26 cellular contexts compared by ENCODE assay signal in genomic region chr1:199040076-199040475, GRCh38.
A peak's percentile ranks its signal among the peaks of the same experiment; 100 is the strongest.
DNase-seq lines count a peak whose midpoint lies in the region; ATAC-seq lines count a peak whose summit lies in the region.
"Had no signal": no experiment of that assay in that cellular context is flagged by ENCODE, and none has a peak within 500 bp of the region (broad histone marks: within the 10 kb centered on the region; RNA-seq: fewer than 3 reads in every experiment).

No MANE protein-coding gene starts in this region.

- H3K27ac Mint-ChIP-seq in T-helper 2 cell treated with Interferon-gamma antibody and Interleukin-4, amounts not matched to agents 5 μg/mL and 100 μg/mL, for 36 hours = peak overlapping the region; percentile 86
- H3K27ac Mint-ChIP-seq: activated naive CD4-positive, alpha-beta T cell treated with anti-CD3 and anti-CD28 coated beads, Interleukin-2, amount 50 U/mL, for 24 hours; dendritic cell treated with granulocyte-macrophage colony-stimulating factor and Interleukin-4, amounts not matched to agents 40 ng/mL and 50 ng/mL, for 4 days; nephron had no signal

- H3K36me3 ChIP-seq in BLaER1 treated with 17β-estradiol and CSF1 and Interleukin-3, amounts not matched to agents 10 nM and 100 nM = peaks cover 0 to 16% (median 0%) of the 10 kb centered on the region in 11 experiments; a peak in 2 of 22 replicates
- H3K36me3 ChIP-seq in KOPT-K1 (ENCODE audit: insufficient read depth, low read length) = peaks cover 14% of the 10 kb centered on the region; the same call in 1 of the 2 replicates
- H3K36me3 ChIP-seq: ascending aorta, ovary had no signal

- peak; percentile 16 for DNase-seq in NOMO-1 treated with DMSO at 0.1 percent for 48 hours (lab: John Stamatoyannopoulos, UW; ENCODE audit: unreplicated experiment)
- DNase-seq in NOMO-1 treated with dmso at 0.1 percent for 144 hours (lab: John Stamatoyannopoulos, UW; ENCODE audit: unreplicated experiment) = no peak
- DNase-seq in T-helper 2 cell treated with Interferon-gamma antibody and Interleukin-4, amounts not matched to agents 5 μg/mL and 100 μg/mL, for 36 hours (ENCODE audit: low spot score) = no peak
- no peak for DNase-seq in HT-29 (ENCODE audit: low spot score)
- no peak for DNase-seq in HUDEP-2 (lab: John Stamatoyannopoulos, UW; ENCODE audit: unreplicated experiment in 76 of 76)
- DNase-seq: 8988T; activated CD4-positive, alpha-beta T cell treated with anti-CD3 and anti-CD28 coated beads, Interleukin-2, amount 50 U/mL, for 48 hours; activated T-cell treated with anti-CD3 and anti-CD28 coated beads, Interleukin-2, amount 50 U/mL, for 4 hours; Caco-2; DMS79; midbrain; NCI-H2171; NCI-H524; ovary; retina; SK-N-SH; small intestine; stimulated activated CD4-positive, alpha-beta T cell treated with anti-CD3 and anti-CD28 coated beads, Interleukin-1b, Interleukin-23, amount 100 ng/mL, for 48 hours had no signal

- H3K9ac ChIP-seq in BLaER1 treated with 17β-estradiol and CSF1 and Interleukin-3, amounts not matched to agents 10 nM and 100 nM = peak overlapping the region in 4 of 11 experiments; percentile 25 to 45 (median 30); a peak in 4 of 22 replicates
- H3K9ac ChIP-seq: SK-N-SH had no signal

- peaks cover 19 to 57% (median 40%) of the 10 kb centered on the region in 11 experiments; a peak in 21 of 22 replicates for H3K9me3 ChIP-seq in BLaER1 treated with 17β-estradiol and CSF1 and Interleukin-3, amounts not matched to agents 10 nM and 100 nM (replicated peaks in 1 of 11)
- no peaks in the 10 kb centered on the region for H3K9me3 ChIP-seq in KOPT-K1 (ENCODE audit: insufficient read depth, low read length, poor library complexity, severe bottlenecking)
- H3K9me3 ChIP-seq: ascending aorta, Caco-2, ovary, SK-N-SH had no signal

- no peaks in the 10 kb centered on the region for H4K20me1 ChIP-seq in BLaER1 treated with 17β-estradiol and CSF1 and Interleukin-3, amounts not matched to agents 10 nM and 100 nM

- H3K4me3 ChIP-seq in BLaER1 treated with 17β-estradiol and CSF1 and Interleukin-3, amounts not matched to agents 10 nM and 100 nM = peak overlapping the region in 1 of 10 experiments; percentile 32; a peak in 1 of 20 replicates
- H3K4me3 ChIP-seq: ascending aorta, ovary had no signal

- ATAC-seq in HG02938 (IDR thresholded peaks at IDR 0.05; ENCODE audit: unreplicated experiment) = no peak
- ATAC-seq: activated T-cell treated with anti-CD3 and anti-CD28 coated beads, Interleukin-2, amount 50 U/mL, for 4 hours had no signal

- peaks cover 43% of the 10 kb centered on the region for H3K36me3 Mint-ChIP-seq in T-helper 2 cell treated with Interferon-gamma antibody and Interleukin-4, amounts not matched to agents 5 μg/mL and 100 μg/mL, for 36 hours (ENCODE audit: low read depth)
- H3K36me3 Mint-ChIP-seq: activated naive CD4-positive, alpha-beta T cell treated with anti-CD3 and anti-CD28 coated beads, Interleukin-2, amount 50 U/mL, for 24 hours had no signal

- peaks cover 47% of the 10 kb centered on the region for H3K4me1 Mint-ChIP-seq in T-helper 2 cell treated with Interferon-gamma antibody and Interleukin-4, amounts not matched to agents 5 μg/mL and 100 μg/mL, for 36 hours (ENCODE audit: low read depth)
- H3K4me1 Mint-ChIP-seq: nephron had no signal

- peak overlapping the region; percentile 15 to 65 (median 51); a peak in 21 of 22 replicates for H3K4me2 ChIP-seq in BLaER1 treated with 17β-estradiol and CSF1 and Interleukin-3, amounts not matched to agents 10 nM and 100 nM
- H3K4me2 ChIP-seq: SK-N-SH had no signal

- no peaks in the 10 kb centered on the region for H3K27me3 Mint-ChIP-seq in T-helper 2 cell treated with Interferon-gamma antibody and Interleukin-4, amounts not matched to agents 5 μg/mL and 100 μg/mL, for 36 hours (ENCODE audit: low read depth)
- H3K27me3 Mint-ChIP-seq: activated naive CD4-positive, alpha-beta T cell treated with anti-CD3 and anti-CD28 coated beads, Interleukin-2, amount 50 U/mL, for 24 hours; dendritic cell treated with granulocyte-macrophage colony-stimulating factor and Interleukin-4, amounts not matched to agents 40 ng/mL and 50 ng/mL, for 4 days had no signal

- peaks cover 26 to 74% (median 50%) of the 10 kb centered on the region in 10 experiments for H3K4me1 ChIP-seq in BLaER1 treated with 17β-estradiol and CSF1 and Interleukin-3, amounts not matched to agents 10 nM and 100 nM
- H3K4me1 ChIP-seq: ascending aorta, Caco-2 had no signal

- H3K4me3 Mint-ChIP-seq in T-helper 2 cell treated with Interferon-gamma antibody and Interleukin-4, amounts not matched to agents 5 μg/mL and 100 μg/mL, for 36 hours = peak overlapping the region; percentile 71
- H3K4me3 Mint-ChIP-seq: activated naive CD4-positive, alpha-beta T cell treated with anti-CD3 and anti-CD28 coated beads, Interleukin-2, amount 50 U/mL, for 24 hours; activated T-cell treated with anti-CD3 and anti-CD28 coated beads, Interleukin-2, amount 50 U/mL, for 4 hours; dendritic cell treated with granulocyte-macrophage colony-stimulating factor and Interleukin-4, amounts not matched to agents 40 ng/mL and 50 ng/mL, for 4 days; nephron had no signal

- H3K9me3 Mint-ChIP-seq in T-helper 2 cell treated with Interferon-gamma antibody and Interleukin-4, amounts not matched to agents 5 μg/mL and 100 μg/mL, for 36 hours = peaks cover 42% of the 10 kb centered on the region
- H3K9me3 Mint-ChIP-seq: activated naive CD4-positive, alpha-beta T cell treated with anti-CD3 and anti-CD28 coated beads, Interleukin-2, amount 50 U/mL, for 24 hours; activated T-cell treated with anti-CD3 and anti-CD28 coated beads, Interleukin-2, amount 50 U/mL, for 4 hours; nephron had no signal

- no peaks in the 10 kb centered on the region for H3K27me3 ChIP-seq in BLaER1 treated with 17β-estradiol and CSF1 and Interleukin-3, amounts not matched to agents 10 nM and 100 nM
- H3K27me3 ChIP-seq: ascending aorta, ovary had no signal

- H3K27ac ChIP-seq in BLaER1 treated with 17β-estradiol and CSF1 and Interleukin-3, amounts not matched to agents 10 nM and 100 nM = peak overlapping the region in 9 of 11 experiments; percentile 36 to 89 (median 70); a peak in 18 of 22 replicates
- peak overlapping the region; percentile 100 for H3K27ac ChIP-seq in KOPT-K1 (ENCODE audit: low read depth, low read length, poor library complexity, severe bottlenecking)
- H3K27ac ChIP-seq: ascending aorta, ovary, RWPE1 had no signal
